In genomic region chr14:24188251-24189058, GRCh38 we compare ENCODE assay signal across 8 cellular contexts. TPM values are rescaled to one million over a fixed set of nuclear protein-coding genes. Genes with fewer than 3 reads are reported as not detected.
DNase-seq lines count a peak whose midpoint lies in the region; ATAC-seq and TF ChIP-seq lines count a peak whose summit lies in the region.

IPO4 (minus strand) TSS chr14:24188816; CDS start chr14:24188787, 29 bp downstream.

- H3K27me3 Mint-ChIP-seq in activated B cell treated with CpG ODN at 0.5 μM for 24 hours (no peaks in the 10 kb centered on the region), immature natural killer cell (ENCODE audit: low read depth in 3 of 3) (peaks cover 8 to 21% (median 11%) of the 10 kb centered on the region in 3 donors)

- peak within 1 kb of the TSS; percentile 59 for H3K4me3 ChIP-seq in AG09309 (ENCODE audit: control insufficient read depth, low read depth, low read length)

- H3K9me3 Mint-ChIP-seq in activated B cell treated with CpG ODN at 0.5 μM for 24 hours, result no peaks in the 10 kb centered on the region
- no peaks in the 10 kb centered on the region for H3K9me3 Mint-ChIP-seq in immature natural killer cell

- ATAC-seq in GM19023 (IDR thresholded peaks at IDR 0.05; ENCODE audit: unreplicated experiment), result peak; percentile 92
- peak; percentile 90 for ATAC-seq in HG03280 (IDR thresholded peaks at IDR 0.05; ENCODE audit: unreplicated experiment)
- peak; percentile 92 for ATAC-seq in activated B cell treated with CpG ODN at 0.5 μM for 24 hours (ENCODE audit: low read depth)

- H3K36me3 Mint-ChIP-seq in activated B cell treated with CpG ODN at 0.5 μM for 24 hours (ENCODE audit: low read depth) (peaks cover 68% of the 10 kb centered on the region), immature natural killer cell (peaks cover 3 to 13% (median 8%) of the 10 kb centered on the region in 3 donors)

- DNase-seq in AG09309 (ENCODE audit: low read depth) (peak; percentile 94), NCI-H345 (lab: John Stamatoyannopoulos, UW) (peak; percentile 98), activated B cell treated with CpG ODN at 0.5 μM for 24 hours (peak; percentile 81), caudate nucleus (lab: John Stamatoyannopoulos, UW) (peak; percentile 72 to 98 (median 93)), immature natural killer cell (peak; percentile 94 to 96 (median 95)), smooth muscle cell of the brain vasculature (ENCODE audit: low read depth, low spot score) (peak; percentile 91)

- POLR2A ChIA-PET in activated B cell treated with CpG ODN at 0.5 μM for 24 hours (lab: Charles Lee), result interaction anchor here (0.6 to 3.7 kb wide), 20 partner anchors 8 to 242 kb away, joined by 3 to 44 read pairs (median 5); partner anchors contain the start of genes CHMP4A, DCAF11, EMC9 and IRF9

- intact Hi-C loops in activated B cell treated with CpG ODN at 0.5 μM for 24 hours (cut with micrococcal nuclease), result loop anchor here (1.0 to 2.0 kb wide), 10 partner anchors 8 to 120 kb away; partner anchors contain the start of genes CHMP4A, DCAF11, EMC9 and GMPR2

- CTCF ChIA-PET in activated B cell treated with CpG ODN at 0.5 μM for 24 hours (lab: Charles Lee), result interaction anchor here (0.7 to 2.6 kb wide), 5 partner anchors 25 to 145 kb away, joined by 3 to 11 read pairs (median 5); partner anchors contain the start of genes CHMP4A, CIDEB and IRF9

- H3K4me1 Mint-ChIP-seq in activated B cell treated with CpG ODN at 0.5 μM for 24 hours (peaks cover 32% of the 10 kb centered on the region), immature natural killer cell (peaks cover 35 to 38% of the 10 kb centered on the region in 2 donors)

- H3K4me3 Mint-ChIP-seq in activated B cell treated with CpG ODN at 0.5 μM for 24 hours (peak within 1 kb of the TSS; percentile 91), immature natural killer cell (peak within 1 kb of the TSS; percentile 89 to 93 (median 91))

- peak within 1 kb of the TSS; percentile 87 for H3K27ac Mint-ChIP-seq in activated B cell treated with CpG ODN at 0.5 μM for 24 hours
- H3K27ac Mint-ChIP-seq in immature natural killer cell, result peak within 1 kb of the TSS; percentile 85 to 98 (median 94)

- peak within 1 kb of the TSS; percentile 49 for H3K27ac ChIP-seq in caudate nucleus (ENCODE audit: low read depth, low read length)

- TF ChIP-seq CTCF in AG09309 (IDR thresholded peaks at IDR 0.05; ENCODE audit: control insufficient read depth, insufficient read depth, low read depth, low read length, missing control alignments) (no peak), activated B cell treated with CpG ODN at 0.5 μM for 24 hours (IDR thresholded peaks at IDR 0.05) (no peak)

RNA-seq across cellular contexts. Expression of gene IPO4, which starts in this region (rescaled TPM):
- 76.4 and 80.3 TPM in 2 replicates for total RNA-seq in activated B cell treated with CpG ODN at 0.5 μM for 24 hours
- 10 to 100 TPM; 10.1 to 21.0 (median 11.3) TPM for polyA plus RNA-seq in immature natural killer cell

Comparison
In these comparisons a context has a peak if more than half of its experiments do, and no peak if none do; other contexts are left out.
1. Peak in every context shown above with its lines: DNase-seq, ATAC-seq, H3K4me3 ChIP-seq and H3K27ac ChIP-seq.